Comparison of ENCODE assay signal across 15 cellular contexts in genomic region chr14:23518716-23519115, GRCh38. TPM values are rescaled to one million over a fixed set of nuclear protein-coding genes. Genes with fewer than 3 reads are reported as not detected.
DNase-seq lines count a peak whose midpoint lies in the region; ATAC-seq and TF ChIP-seq lines count a peak whose summit lies in the region.
"Had no signal": no experiment of that assay in that cellular context is flagged by ENCODE, and none has a peak within 500 bp of the region (broad histone marks: within the 10 kb centered on the region; RNA-seq: fewer than 3 reads in every experiment).

No MANE protein-coding gene starts in this region.

- H3K18ac ChIP-seq in H9 (ENCODE audit: insufficient read length, low read depth, low read length) = no peak overlapping the region

- H2BK15ac ChIP-seq in H9 (ENCODE audit: low read depth, low read length) = no peak overlapping the region

- no peak overlapping the region for H3K23ac ChIP-seq in H9 (ENCODE audit: insufficient read length, low read depth, low read length)

- H3K4ac ChIP-seq in H9 (ENCODE audit: low read depth, low read length) = no peak overlapping the region

- H3K23me2 ChIP-seq in H9 (ENCODE audit: insufficient read length, low read depth, low read length, poor library complexity, severe bottlenecking) = no peaks in the 10 kb centered on the region

- no peak overlapping the region for H2AK5ac ChIP-seq in H9 (ENCODE audit: insufficient read length, low read length)

- no peak overlapping the region for H2BK5ac ChIP-seq in H9 (ENCODE audit: insufficient read length, low read length)

- H3K9me3 ChIP-seq in H9 (ENCODE audit: control insufficient read depth, low read depth, low read length) = no peaks in the 10 kb centered on the region
- H3K9me3 ChIP-seq: HAP-1 had no signal

- no peak overlapping the region for H2BK12ac ChIP-seq in H9 (ENCODE audit: insufficient read length, low read depth, low read length)

- H3K36me3 Mint-ChIP-seq in H9 (ENCODE audit: insufficient read depth in 1 of 3, low read depth in 3 of 3) (peaks cover 9 to 18% (median 9%) of the 10 kb centered on the region in 3 experiments; a peak in 5 of 7 replicates), brain (peaks cover 9% of the 10 kb centered on the region)
- H3K36me3 Mint-ChIP-seq in activated T-cell treated with anti-CD3 and anti-CD28 coated beads, Interleukin-2, amount 50 U/mL, for 4 hours (ENCODE audit: insufficient read depth) = peaks cover 2% of the 10 kb centered on the region

- no peak overlapping the region for H3K4me3 Mint-ChIP-seq in H9
- peak overlapping the region in 2 of 5 experiments; percentile 91 for H3K4me3 Mint-ChIP-seq in brain
- no peak overlapping the region for H3K4me3 Mint-ChIP-seq in activated T-cell treated with anti-CD3 and anti-CD28 coated beads, Interleukin-2, amount 50 U/mL, for 4 hours
- H3K4me3 Mint-ChIP-seq: CD8-positive, alpha-beta memory T cell had no signal

- peaks cover 20% of the 10 kb centered on the region for H3K27me3 Mint-ChIP-seq in H9 (ENCODE audit: low read depth)
- peaks cover 3% of the 10 kb centered on the region for H3K27me3 Mint-ChIP-seq in brain
- H3K27me3 Mint-ChIP-seq in activated T-cell treated with anti-CD3 and anti-CD28 coated beads, Interleukin-2, amount 50 U/mL, for 4 hours (ENCODE audit: low read depth) = no peaks in the 10 kb centered on the region

- H3K9me3 Mint-ChIP-seq in H9 (no peaks in the 10 kb centered on the region), brain (peaks cover 0 to 3% (median 0%) of the 10 kb centered on the region in 5 experiments)
- no peaks in the 10 kb centered on the region for H3K9me3 Mint-ChIP-seq in activated T-cell treated with anti-CD3 and anti-CD28 coated beads, Interleukin-2, amount 50 U/mL, for 4 hours
- H3K9me3 Mint-ChIP-seq: CD8-positive, alpha-beta memory T cell had no signal

- H4K5ac ChIP-seq in H9 (ENCODE audit: insufficient read length, low read depth, low read length) = no peak overlapping the region

- ATAC-seq in activated T-cell treated with anti-CD3 and anti-CD28 coated beads, Interleukin-2, amount 50 U/mL, for 4 hours = no peak
- ATAC-seq in left colon = no peak

- no peak overlapping the region for H3K14ac ChIP-seq in H9 (ENCODE audit: insufficient read depth, low read length)

- no peak overlapping the region for H4K91ac ChIP-seq in H9 (ENCODE audit: insufficient read length, low read depth, low read length)

- H3K4me1 ChIP-seq in H9 (ENCODE audit: insufficient read depth, low read length) = peaks cover 15% of the 10 kb centered on the region; the same call in 1 of the 2 replicates
- H3K4me1 ChIP-seq: HAP-1 had no signal

- no peak overlapping the region for H4K8ac ChIP-seq in H9 (replicated peaks; ENCODE audit: insufficient read length, low read depth, low read length)

- no peak overlapping the region for H3K56ac ChIP-seq in H9 (ENCODE audit: insufficient read length, low read depth, low read length)

- H3K27me3 ChIP-seq in H9 (ENCODE audit: insufficient read depth, low read length) = no peaks in the 10 kb centered on the region; the same call in 1 of the 2 replicates

- H3T11ph ChIP-seq in H9 (ENCODE audit: low read length) = no peak overlapping the region

- WGBS in H9 (ENCODE audit: extremely low coverage, insufficient read length, low lambda C conversion rate) = no CpG with 5 or more reads among the region's 4 CpGs

- no peak overlapping the region for H2AFZ ChIP-seq in H9 (ENCODE audit: low read length)

- no peak overlapping the region for H2BK120ac ChIP-seq in H9 (ENCODE audit: low read depth, low read length, poor library complexity, severe bottlenecking)

- H4K20me1 ChIP-seq in H9 (ENCODE audit: control insufficient read depth, insufficient read depth, insufficient read length) = no peaks in the 10 kb centered on the region

- H3K27ac ChIP-seq in H9 (ENCODE audit: insufficient read length, low read depth, low read length) (no peak overlapping the region), temporal lobe (ENCODE audit: low read depth, low read length) (peak overlapping the region; percentile 57)
- H3K27ac ChIP-seq: SK-N-MC had no signal

- no peak overlapping the region for H3K4me2 ChIP-seq in H9 (ENCODE audit: insufficient read depth, insufficient read length, low read length)

- H3K27ac Mint-ChIP-seq in H9 = no peak overlapping the region; a peak in 1 of 7 replicates
- H3K27ac Mint-ChIP-seq in brain = peak overlapping the region; percentile 47 to 99 (median 96)

- no peak overlapping the region for H2BK20ac ChIP-seq in H9 (ENCODE audit: low read depth, low read length, poor library complexity, severe bottlenecking)

- TF ChIP-seq CTCF in H9 (conservative IDR thresholded peaks at IDR 0.05) = 0 out of 3 replicates have a peak, but pooled peaks have one; percentile 12
- no peak for TF ChIP-seq CTCF in brain (conservative IDR thresholded peaks at IDR 0.05)

- DNase-seq in H9 (no peak), iPS-NIHi11 (ENCODE audit: low spot score) (peak; percentile 44), left colon (no peak), HUDEP-2 (lab: John Stamatoyannopoulos, UW; ENCODE audit: unreplicated experiment in 76 of 76) (no peak)
- no peak for DNase-seq in activated T-cell treated with anti-CD3 and anti-CD28 coated beads, Interleukin-2, amount 50 U/mL, for 4 hours
- DNase-seq: CD8-positive, alpha-beta memory T cell; KBM-7; NCI-H146; NCI-H345 had no signal

- intact Hi-C loops in left colon (cut with DNase I, micrococcal nuclease) = no loop called here

- H3K4me1 Mint-ChIP-seq in H9 (peaks cover 46 to 49% of the 10 kb centered on the region in 2 experiments), brain (peaks cover 65% of the 10 kb centered on the region)
- H3K4me1 Mint-ChIP-seq in activated T-cell treated with anti-CD3 and anti-CD28 coated beads, Interleukin-2, amount 50 U/mL, for 4 hours (ENCODE audit: low read depth) = no peaks in the 10 kb centered on the region
- H3K4me1 Mint-ChIP-seq: CD8-positive, alpha-beta memory T cell had no signal

- H3K9ac ChIP-seq in H9 (ENCODE audit: extremely low read depth, insufficient read length, low read length) = no peak overlapping the region

- H3K79me1 ChIP-seq in H9 (ENCODE audit: insufficient read depth, low read depth, low read length, poor library complexity, severe bottlenecking) = no peaks in the 10 kb centered on the region

- H3K79me2 ChIP-seq in H9 (ENCODE audit: insufficient read depth, low read length) = no peaks in the 10 kb centered on the region

RNA-seq across cellular contexts. Expression of gene ZFHX2, which starts 32.8 kb away (rescaled TPM):
- total RNA-seq in H9 (2021) (19.2 and 19.4 TPM in 2 replicates), temporal lobe (1.5 TPM), left colon (1 to 10 TPM in 1 of 2 donors, under 1 TPM in 1; 0.49 to 1.9 TPM)
- polyA plus RNA-seq in brain (ENCODE audit: insufficient read depth, low read depth, low replicate concordance) = 6.5 TPM
- total RNA-seq in activated T-cell treated with anti-CD3 and anti-CD28 coated beads, Interleukin-2, amount 50 U/mL, for 4 hours = 1 to 10 TPM in 2 of 3 donors, under 1 TPM in 1; 0.58 to 1.1 (median 1.1) TPM
- polyA plus RNA-seq: CD8-positive, alpha-beta memory T cell had no signal

RNA-seq across cellular contexts. Expression of gene THTPA, which starts 37.4 kb away (rescaled TPM):
- total RNA-seq in H9 (2021) (13.4 and 15.6 TPM in 2 replicates), temporal lobe (16.7 TPM), left colon (10 to 100 TPM; 15.7 to 16.6 TPM)
- 48.6 TPM for polyA plus RNA-seq in brain (ENCODE audit: insufficient read depth, low read depth, low replicate concordance)
- 10 to 100 TPM; 17.1 to 18.8 (median 17.6) TPM for total RNA-seq in activated T-cell treated with anti-CD3 and anti-CD28 coated beads, Interleukin-2, amount 50 U/mL, for 4 hours

RNA-seq across cellular contexts. Expression of gene AP1G2, which starts 48.9 kb away (rescaled TPM):
- total RNA-seq in H9 (2021) (107 and 121 TPM in 2 replicates), temporal lobe (10.6 TPM), left colon (100 to 1,000 TPM; 159 to 174 TPM)
- 28.9 TPM for polyA plus RNA-seq in brain (ENCODE audit: insufficient read depth, low read depth, low replicate concordance)
- 100 to 1,000 TPM in 2 of 3 donors, 10 to 100 TPM in 1; 86.9 to 113 (median 108) TPM for total RNA-seq in activated T-cell treated with anti-CD3 and anti-CD28 coated beads, Interleukin-2, amount 50 U/mL, for 4 hours

RNA-seq across cellular contexts. Expression of gene NGDN, which starts 49.2 kb away (rescaled TPM):
- total RNA-seq in H9 (2021) (51.7 and 53.1 TPM in 2 replicates), temporal lobe (34.2 TPM), left colon (10 to 100 TPM; 22.2 to 24.1 TPM)
- 32.0 TPM for polyA plus RNA-seq in brain (ENCODE audit: insufficient read depth, low read depth, low replicate concordance)
- total RNA-seq in activated T-cell treated with anti-CD3 and anti-CD28 coated beads, Interleukin-2, amount 50 U/mL, for 4 hours = 100 to 1,000 TPM; 115 to 120 (median 117) TPM

RNA-seq across cellular contexts. Expression of gene JPH4, which starts 59.9 kb away (rescaled TPM):
- total RNA-seq in H9 (2021) (6.7 and 6.8 TPM in 2 replicates), temporal lobe (40.1 TPM), left colon (under 1 TPM; 0.21 to 0.84 TPM)
- 39.2 TPM for polyA plus RNA-seq in brain (ENCODE audit: insufficient read depth, low read depth, low replicate concordance)
- total RNA-seq in activated T-cell treated with anti-CD3 and anti-CD28 coated beads, Interleukin-2, amount 50 U/mL, for 4 hours = under 1 TPM; 0.11 to 0.27 (median 0.13) TPM
- polyA plus RNA-seq: AG04450; BJ; CD8-positive, alpha-beta memory T cell had no signal

Comparison
In these comparisons a context has a peak if more than half of its experiments do, and no peak if none do; other contexts are left out.
1. H3K27ac Mint-ChIP-seq: peak in brain (5 of 5); none in H9 (0 of 3).